8 cellular contexts compared by ENCODE assay signal in genomic region chr16:1474796-1475551, GRCh38. TPM values are rescaled to one million over a fixed set of nuclear protein-coding genes. Genes with fewer than 3 reads are reported as not detected.
DNase-seq lines count a peak whose midpoint lies in the region; ATAC-seq and TF ChIP-seq lines count a peak whose summit lies in the region.

TSS of gene CLCN7 (minus strand) at chr16:1475028. CDS start at chr16:1474974, 54 bp downstream.

- 0 out of 2 replicates have a peak, but pooled peaks have one; percentile 18 for TF ChIP-seq EP300 in Ishikawa (IDR thresholded peaks at IDR 0.05; ENCODE audit: borderline replicate concordance)

- H3K27ac Mint-ChIP-seq in natural killer cell treated with Interleukin-12 subunit alpha and Interleukin-12 subunit beta and Interleukin-15 and Interleukin-18, amount 100 ng/mL, for 72 hours, result peak within 1 kb of the TSS; percentile 53 to 80

- no peaks in the 10 kb centered on the region for H3K9me3 Mint-ChIP-seq in natural killer cell treated with Interleukin-12 subunit alpha and Interleukin-12 subunit beta and Interleukin-15 and Interleukin-18, amount 100 ng/mL, for 72 hours

- no peak for TF ChIP-seq CTCF in RWPE1 (conservative IDR thresholded peaks at IDR 0.05; ENCODE audit: low read depth)

- no peaks in the 10 kb centered on the region for H3K27me3 Mint-ChIP-seq in natural killer cell treated with Interleukin-12 subunit alpha and Interleukin-12 subunit beta and Interleukin-15 and Interleukin-18, amount 100 ng/mL, for 72 hours

- peak; percentile 35 for DNase-seq in DMS53 treated with DMSO at 0.1 percent for 48 hours (lab: John Stamatoyannopoulos, UW; ENCODE audit: unreplicated experiment)
- peak; percentile 92 for DNase-seq in RWPE1 (ENCODE audit: low spot score)
- peak; percentile 87 for DNase-seq in activated T-helper 9 cell treated with anti-CD3 and anti-CD28 coated beads, Interleukin-2, amount 50 U/mL, for 16 hours (ENCODE audit: low read depth)
- DNase-seq in fibroblast of peridontal ligament (ENCODE audit: extremely low read depth), result peak; percentile 75
- peak; percentile 94 for DNase-seq in natural killer cell treated with Interleukin-12 subunit alpha and Interleukin-12 subunit beta and Interleukin-15 and Interleukin-18, amount 100 ng/mL, for 72 hours (ENCODE audit: low spot score)
- peak; percentile 81 for DNase-seq in stimulated activated naive CD4-positive, alpha-beta T cell treated with Interleukin-2 at 50 U/mL for 16 hours (lab: John Stamatoyannopoulos, UW)

- ATAC-seq in GM21576 (IDR thresholded peaks at IDR 0.05; ENCODE audit: unreplicated experiment), result peak; percentile 75
- ATAC-seq in natural killer cell treated with Interleukin-12 subunit alpha and Interleukin-12 subunit beta and Interleukin-15 and Interleukin-18, amount 100 ng/mL, for 72 hours, result peak; percentile 94 to 96

- CTCF ChIA-PET in RWPE1 (lab: Yijun Ruan, JAX), result interaction anchor here (0.5 kb wide), 1 partner anchor 767 kb away, joined by 4 read pairs; no protein-coding TSS in a partner anchor

- H3K4me1 Mint-ChIP-seq in natural killer cell treated with Interleukin-12 subunit alpha and Interleukin-12 subunit beta and Interleukin-15 and Interleukin-18, amount 100 ng/mL, for 72 hours (ENCODE audit: low read depth in 2 of 2), result peaks cover 4 to 9% of the 10 kb centered on the region in 2 donors

- H3K4me3 Mint-ChIP-seq in natural killer cell treated with Interleukin-12 subunit alpha and Interleukin-12 subunit beta and Interleukin-15 and Interleukin-18, amount 100 ng/mL, for 72 hours, result peak within 1 kb of the TSS; percentile 77

- no peaks in the 10 kb centered on the region for H3K36me3 Mint-ChIP-seq in natural killer cell treated with Interleukin-12 subunit alpha and Interleukin-12 subunit beta and Interleukin-15 and Interleukin-18, amount 100 ng/mL, for 72 hours

- TF ChIP-seq RAD21 in Ishikawa (IDR thresholded peaks at IDR 0.05; ENCODE audit: low read depth), result no peak; the same call in 1 of the 2 replicates

- POLR2A ChIA-PET in RWPE1 (lab: Yijun Ruan, JAX; ENCODE audit: low non-redundant PET), result interaction anchor here (0.6 to 0.7 kb wide), 3 partner anchors 135 to 686 kb away, joined by 3 to 4 read pairs (median 3); partner anchors contain the start of gene CHTF18

- peak within 1 kb of the TSS; percentile 79 for H3K27ac ChIP-seq in RWPE1

TF ChIP-seq in Ishikawa, 13 proteins besides CTCF, POLR2A, EP300 and RAD21:
- TF ChIP-seq NFIC (IDR thresholded peaks at IDR 0.05) (peak; percentile 48; the same call in 1 of the 2 replicates), TAF1 (IDR thresholded peaks at IDR 0.05; ENCODE audit: low read depth) (peak; percentile 58; the same call in 1 of the 2 replicates), CEBPB (IDR thresholded peaks at IDR 0.05) (no peak), FOXM1 (IDR thresholded peaks at IDR 0.05; ENCODE audit: borderline replicate concordance, low read depth) (no peak), USF1 (IDR thresholded peaks at IDR 0.05) (peak; percentile 100), MAX (IDR thresholded peaks at IDR 0.05) (peak; percentile 96), TCF12 (IDR thresholded peaks at IDR 0.05; ENCODE audit: low read depth) (peak; percentile 65; the same call in 1 of the 2 replicates)

RNA-seq across cellular contexts. Expression of gene CLCN7, which starts in this region (rescaled TPM):
- 10 to 100 TPM; 52.2 to 73.5 TPM for total RNA-seq in natural killer cell treated with Interleukin-12 subunit alpha and Interleukin-12 subunit beta and Interleukin-15 and Interleukin-18, amount 100 ng/mL, for 72 hours

Comparison
In these comparisons a context has a peak if more than half of its experiments do, and no peak if none do; other contexts are left out.
1. Peak in every context shown above with its lines: DNase-seq, ATAC-seq and H3K27ac ChIP-seq.
2. DNase-seq: peak in every context shown above with its lines; median percentile 94 in natural killer cell treated with Interleukin-12 subunit alpha and Interleukin-12 subunit beta and Interleukin-15 and Interleukin-18, amount 100 ng/mL, for 72 hours; 92 in RWPE1; 87 in activated T-helper 9 cell treated with anti-CD3 and anti-CD28 coated beads, Interleukin-2, amount 50 U/mL, for 16 hours; 81 in stimulated activated naive CD4-positive, alpha-beta T cell treated with Interleukin-2 at 50 U/mL for 16 hours; 75 in fibroblast of peridontal ligament; 35 in DMS53 treated with DMSO at 0.1 percent for 48 hours.